8 cellular contexts compared by ENCODE assay signal in genomic region chr4:1200425-1201035, GRCh38. TPM values are rescaled to one million over a fixed set of nuclear protein-coding genes. Genes with fewer than 3 reads are reported as not detected.
DNase-seq lines count a peak whose midpoint lies in the region; ATAC-seq lines count a peak whose summit lies in the region.

No MANE protein-coding gene starts in this region.

- no peaks in the 10 kb centered on the region for H3K27me3 ChIP-seq in stomach smooth muscle (ENCODE audit: control insufficient read depth in 1 of 2, insufficient read depth in 2 of 2, low read length in 2 of 2)

- no peaks in the 10 kb centered on the region for H3K9me3 Mint-ChIP-seq in activated CD4-positive, alpha-beta memory T cell treated with anti-CD3 and anti-CD28 coated beads, Interleukin-2, amount 10 ng/mL, durations not matched to agents 7 days and 5 days

- H3K27ac ChIP-seq in stomach smooth muscle (ENCODE audit: low read length): peak overlapping the region; percentile 31

- DNase-seq in Daoy (ENCODE audit: low read depth) (peak; percentile 92), left ventricle myocardium superior (peak; percentile 76), NCI-H2196 (lab: John Stamatoyannopoulos, UW; ENCODE audit: unreplicated experiment) (no peak), NCI-H1930 (lab: John Stamatoyannopoulos, UW) (no peak), nucleus accumbens (lab: John Stamatoyannopoulos, UW) (no peak)
- DNase-seq in activated CD4-positive, alpha-beta memory T cell treated with anti-CD3 and anti-CD28 coated beads, Interleukin-2, amount 10 ng/mL, durations not matched to agents 7 days and 5 days: peak; percentile 20

- peak overlapping the region; percentile 79 for H3K4me3 Mint-ChIP-seq in activated CD4-positive, alpha-beta memory T cell treated with anti-CD3 and anti-CD28 coated beads, Interleukin-2, amount 10 ng/mL, durations not matched to agents 7 days and 5 days

- peak overlapping the region; percentile 99 for H3K27ac Mint-ChIP-seq in activated CD4-positive, alpha-beta memory T cell treated with anti-CD3 and anti-CD28 coated beads, Interleukin-2, amount 10 ng/mL, durations not matched to agents 7 days and 5 days

- intact Hi-C loops in left ventricle myocardium superior (cut with micrococcal nuclease): no loop called here

- H3K27me3 Mint-ChIP-seq in activated CD4-positive, alpha-beta memory T cell treated with anti-CD3 and anti-CD28 coated beads, Interleukin-2, amount 10 ng/mL, durations not matched to agents 7 days and 5 days: no peaks in the 10 kb centered on the region

- H3K4me3 ChIP-seq in stomach smooth muscle (ENCODE audit: low read length in 2 of 2): peak overlapping the region; percentile 43 to 64

- H3K9me3 ChIP-seq in stomach smooth muscle (ENCODE audit: control insufficient read depth in 2 of 2, low read length in 2 of 2): no peaks in the 10 kb centered on the region

- H3K4me1 ChIP-seq in stomach smooth muscle (ENCODE audit: control insufficient read depth, insufficient read depth, low read length): peaks cover 40% of the 10 kb centered on the region

- peaks cover 60% of the 10 kb centered on the region for H3K4me1 Mint-ChIP-seq in activated CD4-positive, alpha-beta memory T cell treated with anti-CD3 and anti-CD28 coated beads, Interleukin-2, amount 10 ng/mL, durations not matched to agents 7 days and 5 days

- peaks cover 20% of the 10 kb centered on the region for H3K36me3 Mint-ChIP-seq in activated CD4-positive, alpha-beta memory T cell treated with anti-CD3 and anti-CD28 coated beads, Interleukin-2, amount 10 ng/mL, durations not matched to agents 7 days and 5 days (ENCODE audit: low read depth)

- POLR2A ChIA-PET in activated CD4-positive, alpha-beta memory T cell treated with anti-CD3 and anti-CD28 coated beads, Interleukin-2, amount 10 ng/mL, durations not matched to agents 7 days and 5 days (lab: Charles Lee): interaction anchor here (0.7 to 3.5 kb wide), 8 partner anchors 10 to 146 kb away, joined by 3 to 22 read pairs (median 3); partner anchors contain the start of genes MAEA and UVSSA

- ATAC-seq in HG02642 (IDR thresholded peaks at IDR 0.05; ENCODE audit: poor library complexity, unreplicated experiment) (peak; percentile 12), left ventricle myocardium superior (peak; percentile 74)

- H3K9ac ChIP-seq in stomach smooth muscle (ENCODE audit: low read length in 2 of 2): peak overlapping the region in 1 of 2 donors; percentile 30

- CTCF ChIA-PET in activated CD4-positive, alpha-beta memory T cell treated with anti-CD3 and anti-CD28 coated beads, Interleukin-2, amount 10 ng/mL, durations not matched to agents 7 days and 5 days (lab: Charles Lee): no interaction called here

- no peaks in the 10 kb centered on the region for H3K36me3 ChIP-seq in stomach smooth muscle (ENCODE audit: control insufficient read depth in 2 of 2, insufficient read depth in 2 of 2, low read length in 2 of 2)

RNA-seq across cellular contexts. Expression of gene SPON2, which starts 28.1 kb away (rescaled TPM):
- 0.29 TPM in 1 of 2 replicates, not detected in the other for total RNA-seq in Daoy (2014; rRNA removed; shearing (Covaris generic))
- 10 to 100 TPM; 22.8 to 24.6 TPM for total RNA-seq in activated CD4-positive, alpha-beta memory T cell treated with anti-CD3 and anti-CD28 coated beads, Interleukin-2, amount 10 ng/mL, durations not matched to agents 7 days and 5 days
- 22.8 TPM for total RNA-seq in left ventricle myocardium superior

RNA-seq across cellular contexts. Expression of gene CTBP1, which starts 48.4 kb away (rescaled TPM):
- total RNA-seq in Daoy (2014; rRNA removed; shearing (Covaris generic)): 110 and 115 TPM in 2 replicates
- total RNA-seq in activated CD4-positive, alpha-beta memory T cell treated with anti-CD3 and anti-CD28 coated beads, Interleukin-2, amount 10 ng/mL, durations not matched to agents 7 days and 5 days: 100 to 1,000 TPM; 209 to 221 TPM
- 133 TPM for total RNA-seq in left ventricle myocardium superior

Comparison
In these comparisons a context has a peak if more than half of its experiments do, and no peak if none do; other contexts are left out.
1. DNase-seq: peak in Daoy (single experiment), activated CD4-positive, alpha-beta memory T cell treated with anti-CD3 and anti-CD28 coated beads, Interleukin-2, amount 10 ng/mL, durations not matched to agents 7 days and 5 days (single experiment) and left ventricle myocardium superior (single experiment); none in NCI-H2196 (single experiment), NCI-H1930 (0 of 2) and nucleus accumbens (0 of 56).
2. RNA of gene SPON2, which starts 28.1 kb away (total RNA-seq): 22.8 to 24.6 TPM in activated CD4-positive, alpha-beta memory T cell treated with anti-CD3 and anti-CD28 coated beads, Interleukin-2, amount 10 ng/mL, durations not matched to agents 7 days and 5 days and 22.8 TPM in left ventricle myocardium superior (single experiment); 0.29 TPM in Daoy; every median in the first group is over 10 times any median in the second.